ENCODE assay signal across 6 cellular contexts in the genomic region with DNA sequence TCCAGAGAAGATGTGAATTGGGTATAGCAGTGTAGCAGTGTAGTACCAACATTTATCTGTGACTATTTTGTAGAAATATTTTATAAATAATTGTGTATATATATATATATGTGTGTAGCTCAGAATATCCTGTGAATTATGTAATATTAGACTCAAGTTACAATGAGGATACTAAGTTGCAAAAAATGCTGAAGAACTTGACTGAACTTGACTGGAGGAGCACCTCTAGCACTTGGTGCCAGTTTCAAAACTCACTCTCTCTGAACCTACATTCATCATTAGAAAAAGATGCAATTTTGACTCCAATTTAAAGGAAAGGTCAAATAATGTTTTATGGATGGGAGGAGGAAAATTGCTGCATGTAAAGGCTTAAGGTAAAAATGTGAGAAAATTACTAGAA.
"Had no signal": no experiment of that assay in that cellular context is flagged by ENCODE, and none has a peak within 500 bp of the region (broad histone marks: within the 10 kb centered on the region; RNA-seq: fewer than 3 reads in every experiment).

No MANE protein-coding gene starts in this region.

- H3K4me3 ChIP-seq: GM23338 had no signal

- DNase-seq: H9, HCEC 1CT had no signal

- FAIRE-seq: H1, H54, HepG2 had no signal

- ATAC-seq: GM23338, HepG2 had no signal
